In genomic region chr17:50114401-50114800, GRCh38 we compare ENCODE assay signal across 12 cellular contexts. TPM values are rescaled to one million over a fixed set of nuclear protein-coding genes. Genes with fewer than 3 reads are reported as not detected.
DNase-seq lines count a peak whose midpoint lies in the region; ATAC-seq, FAIRE-seq and TF ChIP-seq lines count a peak whose summit lies in the region.
"Had no signal": no experiment of that assay in that cellular context is flagged by ENCODE, and none has a peak within 500 bp of the region (broad histone marks: within the 10 kb centered on the region; RNA-seq: fewer than 3 reads in every experiment).

No MANE protein-coding gene starts in this region.

- H2AK5ac ChIP-seq in mesenchymal stem cell (ENCODE audit: low read length, severe bottlenecking): peak overlapping the region; percentile 77

- TF ChIP-seq POLR2A in A549 (IDR thresholded peaks at IDR 0.05; ENCODE audit: low read length): no peak
- TF ChIP-seq POLR2A in K562 (conservative IDR thresholded peaks at IDR 0.05): no peak

- no peaks in the 10 kb centered on the region for H3K9me1 ChIP-seq in K562 (ENCODE audit: control insufficient read depth, insufficient read depth, low read length)

- no peak for TF ChIP-seq CTCF in A549 (IDR thresholded peaks at IDR 0.05)
- no peak for TF ChIP-seq CTCF in K562 (IDR thresholded peaks at IDR 0.05 in 2 of 3, conservative IDR thresholded peaks at IDR 0.05 in 1 of 3; ENCODE audit: insufficient read depth in 2 of 3, low read depth in 1 of 3, low read length in 3 of 3)

- H3K23ac ChIP-seq in mesenchymal stem cell (ENCODE audit: low read length in 2 of 2): no peak overlapping the region

- H3K4me2 ChIP-seq in A549 (no peak overlapping the region), K562 (ENCODE audit: insufficient read depth, low read length) (no peak overlapping the region), mesenchymal stem cell (ENCODE audit: low read length, poor library complexity, severe bottlenecking) (no peak overlapping the region)

- H4K8ac ChIP-seq in mesenchymal stem cell (ENCODE audit: low read length): no peak overlapping the region

- intact Hi-C loops in K562 (cut with micrococcal nuclease): loop anchor here (2.0 kb wide), 1 partner anchor 84 kb away; no protein-coding TSS in a partner anchor

- ATAC-seq in A549 (no peak), K562 (no peak), GM18873 (IDR thresholded peaks at IDR 0.05; ENCODE audit: low FRiP score, unreplicated experiment) (no peak)

- H2BK5ac ChIP-seq in mesenchymal stem cell (ENCODE audit: low read depth, low read length, poor library complexity, severe bottlenecking): no peak overlapping the region

- H3K36me3 ChIP-seq in K562 (ENCODE audit: control insufficient read depth, insufficient read depth, low read length): no peaks in the 10 kb centered on the region
- H3K36me3 ChIP-seq in mesenchymal stem cell (ENCODE audit: control insufficient read depth in 1 of 2, insufficient read depth in 2 of 2, low read depth in 1 of 2, low read length in 2 of 2): peaks cover 18 to 87% of the 10 kb centered on the region in 2 experiments

- H4K20me1 ChIP-seq in K562 (replicated peaks; ENCODE audit: control insufficient read depth, insufficient read depth, low read length): peaks cover 9% of the 10 kb centered on the region

- no peak overlapping the region for H3K18ac ChIP-seq in mesenchymal stem cell (ENCODE audit: low read depth in 1 of 2, low read length in 2 of 2)

- peaks cover 4% of the 10 kb centered on the region for H3K79me1 ChIP-seq in mesenchymal stem cell (replicated peaks; ENCODE audit: low read length, poor library complexity, severe bottlenecking)

- no peak overlapping the region for H3K4ac ChIP-seq in mesenchymal stem cell (ENCODE audit: low read depth in 1 of 2, low read length in 2 of 2)

- CTCF ChIA-PET in A549 (lab: Yijun Ruan, JAX) (interaction anchor here (0.6 to 60.2 kb wide), 28 partner anchors 9 to 283 kb away, joined by 3 to 1356 read pairs (median 4); partner anchors contain the start of genes LRRC59, PDK2, PPP1R9B and SAMD14), K562 (lab: Yijun Ruan, JAX; ENCODE audit: low intra/inter-chr PET ratio) (interaction anchor here (0.7 kb wide), 1 partner anchor 10 kb away, joined by 3 read pairs; no protein-coding TSS in a partner anchor)

- in situ Hi-C loops in K562 (cut with MboI): no loop called here

- FAIRE-seq in A549 (lab: Jason Lieb, UNC) (no peak), K562 (lab: Jason Lieb, UNC) (no peak)
- FAIRE-seq: GM12892 had no signal

- H2BK120ac ChIP-seq in mesenchymal stem cell (ENCODE audit: low read depth, low read length): no peak overlapping the region

- no peak overlapping the region for H3K4me3 ChIP-seq in A549
- no peak overlapping the region for H3K4me3 ChIP-seq in K562
- H3K4me3 ChIP-seq in mesenchymal stem cell (ENCODE audit: insufficient read depth in 1 of 2, low read depth in 1 of 2, low read length in 2 of 2): no peak overlapping the region

- TF ChIP-seq EP300 in A549 (IDR thresholded peaks at IDR 0.05) (no peak), K562 (IDR thresholded peaks at IDR 0.05; ENCODE audit: low read length) (no peak)

- H3K27ac ChIP-seq in A549: no peak overlapping the region
- H3K27ac ChIP-seq in K562 (ENCODE audit: extremely low read depth, low read depth, low read length): no peak overlapping the region
- no peak overlapping the region for H3K27ac ChIP-seq in mesenchymal stem cell (ENCODE audit: low read length, poor library complexity, severe bottlenecking)
- H3K27ac ChIP-seq: 22Rv1 had no signal

- no peak overlapping the region for H2AFZ ChIP-seq in K562 (ENCODE audit: low read depth, low read length)
- no peak overlapping the region for H2AFZ ChIP-seq in mesenchymal stem cell (ENCODE audit: low read depth, low read length)

- WGBS in A549 (ENCODE audit: missing lambda C conversion rate): 75% methylated on average over 4 of the region's 4 CpGs
- 54% methylated on average over 4 of the region's 4 CpGs for whole genome bisulfite sequencing in K562 (ENCODE audit: insufficient coverage, low coverage, missing lambda C conversion rate)
- 98% methylated on average over 4 of the region's 4 CpGs for WGBS in mesenchymal stem cell

- H3K4me1 ChIP-seq in A549 (peaks cover 10% of the 10 kb centered on the region; the same call in 1 of the 3 replicates), K562 (replicated peaks in 1 of 2; ENCODE audit: control insufficient read depth in 2 of 2, insufficient read depth in 2 of 2, low read length in 2 of 2) (peaks cover 0 to 46% of the 10 kb centered on the region in 2 experiments), mesenchymal stem cell (ENCODE audit: control insufficient read depth, insufficient read depth, low read depth, low read length) (peaks cover 48% of the 10 kb centered on the region)

- H3K79me2 ChIP-seq in K562 (ENCODE audit: control insufficient read depth, insufficient read depth, low read length): no peaks in the 10 kb centered on the region

- POLR2A ChIA-PET in A549 (lab: Yijun Ruan, JAX) (no interaction called here), K562 (lab: Yijun Ruan, JAX) (interaction anchor here (0.6 to 0.9 kb wide), 3 partner anchors 9 to 231 kb away, joined by 3 to 4 read pairs (median 4); partner anchors contain the start of gene XYLT2)

- H3K9me3 ChIP-seq in A549 (no peaks in the 10 kb centered on the region), K562 (replicated peaks; ENCODE audit: control insufficient read depth, insufficient read depth, low read depth, low read length) (no peaks in the 10 kb centered on the region), mesenchymal stem cell (ENCODE audit: control insufficient read depth, low read length) (no peaks in the 10 kb centered on the region)

- H3K27me3 ChIP-seq in K562 (ENCODE audit: control insufficient read depth in 2 of 2, insufficient read depth in 2 of 2, low read length in 2 of 2): peaks cover 16 to 25% of the 10 kb centered on the region in 2 experiments; a peak in 4 of 5 replicates
- peaks cover 0 to 26% of the 10 kb centered on the region in 2 experiments for H3K27me3 ChIP-seq in mesenchymal stem cell (ENCODE audit: control insufficient read depth in 1 of 2, insufficient read depth in 1 of 2, low read length in 2 of 2)

- BruUV-seq in K562 (replicated peaks; lab: Mats Ljungman, UMichigan): no TSS peak

- DNase-seq in DMS 273 (lab: John Stamatoyannopoulos, UW; ENCODE audit: unreplicated experiment) (peak; percentile 55), DMS 273 treated with DMSO at 0.1 percent for 48 hours (lab: John Stamatoyannopoulos, UW) (no peak), A549 (ENCODE audit: low read depth in 1 of 2, low spot score in 1 of 2) (no peak), K562 (ENCODE audit: extremely low read depth in 1 of 4, low spot score in 3 of 4) (no peak), mesenchymal stem cell (no peak), AG08396 (ENCODE audit: low spot score) (no peak), mucosa of gallbladder (ENCODE audit: low spot score) (no peak)

- no peak for TF ChIP-seq RAD21 in A549 (conservative IDR thresholded peaks at IDR 0.05 in 1 of 2, IDR thresholded peaks at IDR 0.05 in 1 of 2)
- no peak for TF ChIP-seq RAD21 in K562 (CRISPR knock-in tag; conservative IDR thresholded peaks at IDR 0.05 in 1 of 2, IDR thresholded peaks at IDR 0.05 in 1 of 2)

- H2BK15ac ChIP-seq in mesenchymal stem cell (ENCODE audit: low read depth, poor library complexity, severe bottlenecking): no peak overlapping the region

- H3K9ac ChIP-seq in K562 (ENCODE audit: insufficient read depth in 1 of 2, low read depth in 2 of 2, low read length in 2 of 2): no peak overlapping the region
- no peak overlapping the region for H3K9ac ChIP-seq in mesenchymal stem cell (ENCODE audit: low read length)

- H3K14ac ChIP-seq in mesenchymal stem cell (ENCODE audit: low read length in 2 of 2): no peak overlapping the region

- H4K91ac ChIP-seq in mesenchymal stem cell (ENCODE audit: low read length): no peak overlapping the region

- H2BK12ac ChIP-seq in mesenchymal stem cell (ENCODE audit: low read length in 2 of 2): no peak overlapping the region

RNA-seq across cellular contexts. Expression of gene SAMD14, which starts 15.6 kb away (rescaled TPM):
- polyA plus RNA-seq in A549 (2011; rRNA removed): 0.12 and 0.15 TPM in 2 replicates
- polyA plus RNA-seq in A549 (2012; cell fraction: cytosol; rRNA removed): 0.22 and 0.31 TPM in 2 replicates
- polyA plus RNA-seq in A549 (2012; cell fraction: nucleus; rRNA removed): 1.5 and 1.8 TPM in 2 replicates
- polyA plus RNA-seq in A549 (2017; fragmentation: RNase III; extraction: RNeasy Plus Mini Kit Qiagen cat#74134 plus additional on column Dnase treatment): 0.42 to 0.75 TPM (median 0.74 TPM) in 3 replicates
- polyA minus RNA-seq in A549 (2011; rRNA and poly(A)+ RNA removed): 0.58 and 0.83 TPM in 2 replicates
- total RNA-seq in K562 (2011; cell fraction: chromatin; rRNA removed; ENCODE audit: low replicate concordance): 0.18 and 1.0 TPM in 2 replicates
- 0.50 TPM in 1 of 2 replicates, not detected in the other for total RNA-seq in K562 (2011; cell fraction: nucleolus; rRNA removed)
- total RNA-seq in K562 (2011; cell fraction: nucleoplasm; rRNA removed): not detected in 2 replicates
- not detected in 2 replicates for total RNA-seq in K562 (2014; rRNA removed)
- not detected in 2 replicates for total RNA-seq in K562 (2014; rRNA removed; fragmentation: Illumina TruSeq; extraction: Trizol)
- total RNA-seq in K562 (2015; rRNA removed; fragmentation: Illumina TruSeq; extraction: Trizol): not detected in 2 replicates
- 0.07 TPM in 1 of 2 replicates, not detected in the other for total RNA-seq in K562 (2021)
- 0.14 TPM in 1 of 2 replicates, not detected in the other for polyA plus RNA-seq in K562 (2011; rRNA removed)
- polyA plus RNA-seq in K562 (2011; cell fraction: cytosol; rRNA removed): 0.01 and 0.10 TPM in 2 replicates
- 0.15 and 0.24 TPM in 2 replicates for polyA plus RNA-seq in K562 (2011; cell fraction: nucleus; rRNA removed)
- polyA plus RNA-seq in K562 (2012): 0.07 and 0.22 TPM in 2 replicates
- 0.04 TPM in 1 of 2 replicates, not detected in the other for polyA plus RNA-seq in K562 (2014; fragmentation: Illumina TruSeq; extraction: Trizol)
- not detected for polyA plus RNA-seq in K562 (2014; fragmentation: Nextera tagmentation; extraction: Ambion mirVana)
- polyA plus RNA-seq in K562 (2014; rRNA removed): 0.11 TPM in 1 of 2 replicates, not detected in the other
- 0.15 TPM in 1 of 2 replicates, not detected in the other for polyA minus RNA-seq in K562 (2011; rRNA and poly(A)+ RNA removed)
- not detected in 2 replicates for polyA minus RNA-seq in K562 (2011; cell fraction: cytosol; rRNA and poly(A)+ RNA removed)
- not detected in 2 replicates for polyA minus RNA-seq in K562 (2011; cell fraction: nucleus; rRNA and poly(A)+ RNA removed)
- 17.9 TPM for polyA plus RNA-seq in mesenchymal stem cell (2013, experiment 1 of 2)
- 17.2 TPM for polyA plus RNA-seq in mesenchymal stem cell (2013, experiment 2 of 2)
- 8.8 TPM for total RNA-seq in mucosa of gallbladder

RNA-seq across cellular contexts. Expression of gene PDK2, which starts 19.2 kb away (rescaled TPM):
- polyA plus RNA-seq in A549 (2011; rRNA removed): 28.5 and 34.4 TPM in 2 replicates
- polyA plus RNA-seq in A549 (2012; cell fraction: cytosol; rRNA removed): 59.2 and 79.0 TPM in 2 replicates
- 67.5 and 95.4 TPM in 2 replicates for polyA plus RNA-seq in A549 (2012; cell fraction: nucleus; rRNA removed)
- polyA plus RNA-seq in A549 (2017; fragmentation: RNase III; extraction: RNeasy Plus Mini Kit Qiagen cat#74134 plus additional on column Dnase treatment): 14.1 to 19.8 TPM (median 15.2 TPM) in 3 replicates
- polyA minus RNA-seq in A549 (2011; rRNA and poly(A)+ RNA removed): 65.2 and 71.3 TPM in 2 replicates
- total RNA-seq in K562 (2011; cell fraction: chromatin; rRNA removed; ENCODE audit: low replicate concordance): 1.4 and 4.1 TPM in 2 replicates
- total RNA-seq in K562 (2011; cell fraction: nucleolus; rRNA removed): 1.1 and 3.0 TPM in 2 replicates
- total RNA-seq in K562 (2011; cell fraction: nucleoplasm; rRNA removed): 0.37 and 0.53 TPM in 2 replicates
- total RNA-seq in K562 (2014; rRNA removed): 1.00 and 1.5 TPM in 2 replicates
- total RNA-seq in K562 (2014; rRNA removed; fragmentation: Illumina TruSeq; extraction: Trizol): 0.38 and 0.87 TPM in 2 replicates
- total RNA-seq in K562 (2015; rRNA removed; fragmentation: Illumina TruSeq; extraction: Trizol): 1.2 and 1.4 TPM in 2 replicates
- total RNA-seq in K562 (2021): 1.9 and 2.5 TPM in 2 replicates
- polyA plus RNA-seq in K562 (2011; rRNA removed): 1.8 and 5.3 TPM in 2 replicates
- 3.7 and 10.5 TPM in 2 replicates for polyA plus RNA-seq in K562 (2011; cell fraction: cytosol; rRNA removed)
- polyA plus RNA-seq in K562 (2011; cell fraction: nucleus; rRNA removed): 4.9 and 5.8 TPM in 2 replicates
- 2.6 and 5.2 TPM in 2 replicates for polyA plus RNA-seq in K562 (2012)
- polyA plus RNA-seq in K562 (2014; fragmentation: Illumina TruSeq; extraction: Trizol): 2.0 and 2.7 TPM in 2 replicates
- under 1 TPM; 0.03 to 0.08 TPM for polyA plus RNA-seq in K562 (2014; fragmentation: Nextera tagmentation; extraction: Ambion mirVana)
- polyA plus RNA-seq in K562 (2014; rRNA removed): 1.5 and 2.6 TPM in 2 replicates
- polyA minus RNA-seq in K562 (2011; rRNA and poly(A)+ RNA removed): 3.0 and 4.2 TPM in 2 replicates
- polyA minus RNA-seq in K562 (2011; cell fraction: cytosol; rRNA and poly(A)+ RNA removed): 3.3 and 9.3 TPM in 2 replicates
- polyA minus RNA-seq in K562 (2011; cell fraction: nucleus; rRNA and poly(A)+ RNA removed): 1.6 and 1.8 TPM in 2 replicates
- polyA plus RNA-seq in mesenchymal stem cell (2013, experiment 1 of 2): 43.1 TPM
- polyA plus RNA-seq in mesenchymal stem cell (2013, experiment 2 of 2): 39.6 TPM
- 64.7 TPM for total RNA-seq in mucosa of gallbladder

RNA-seq across cellular contexts. Expression of gene PPP1R9B, which starts 36.1 kb away (rescaled TPM):
- polyA plus RNA-seq in A549 (2011; rRNA removed) (16.8 and 22.0 TPM in 2 replicates), A549 (2017; fragmentation: RNase III; extraction: RNeasy Plus Mini Kit Qiagen cat#74134 plus additional on column Dnase treatment) (32.4 to 40.6 TPM (median 35.8 TPM) in 3 replicates), K562 (2011; rRNA removed) (11.6 and 12.7 TPM in 2 replicates), K562 (2014; fragmentation: Illumina TruSeq; extraction: Trizol) (24.7 and 25.5 TPM in 2 replicates), K562 (2014; fragmentation: Nextera tagmentation; extraction: Ambion mirVana) (under 1 TPM; 0.10 to 0.13 TPM), K562 (2014; rRNA removed) (34.2 and 35.7 TPM in 2 replicates)
- 18.9 and 19.4 TPM in 2 replicates for polyA plus RNA-seq in A549 (2012; cell fraction: cytosol; rRNA removed)
- polyA plus RNA-seq in A549 (2012; cell fraction: nucleus; rRNA removed): 35.8 and 44.2 TPM in 2 replicates
- 25.9 and 27.1 TPM in 2 replicates for polyA minus RNA-seq in A549 (2011; rRNA and poly(A)+ RNA removed)
- total RNA-seq in K562 (2011; cell fraction: chromatin; rRNA removed; ENCODE audit: low replicate concordance): 29.7 and 49.5 TPM in 2 replicates
- total RNA-seq in K562 (2011; cell fraction: nucleolus; rRNA removed): 27.6 and 29.7 TPM in 2 replicates
- total RNA-seq in K562 (2011; cell fraction: nucleoplasm; rRNA removed): 29.0 and 30.6 TPM in 2 replicates
- total RNA-seq in K562 (2014; rRNA removed) (45.5 and 52.9 TPM in 2 replicates), K562 (2014; rRNA removed; fragmentation: Illumina TruSeq; extraction: Trizol) (9.9 and 14.5 TPM in 2 replicates), K562 (2015; rRNA removed; fragmentation: Illumina TruSeq; extraction: Trizol) (28.6 and 29.0 TPM in 2 replicates), K562 (2021) (56.6 and 63.5 TPM in 2 replicates), mucosa of gallbladder (61.5 TPM)
- polyA plus RNA-seq in K562 (2011; cell fraction: cytosol; rRNA removed): 11.9 and 15.6 TPM in 2 replicates
- 50.9 and 52.5 TPM in 2 replicates for polyA plus RNA-seq in K562 (2011; cell fraction: nucleus; rRNA removed)
- polyA plus RNA-seq in K562 (2012): 27.4 and 32.9 TPM in 2 replicates
- 18.9 and 21.8 TPM in 2 replicates for polyA minus RNA-seq in K562 (2011; rRNA and poly(A)+ RNA removed)
- polyA minus RNA-seq in K562 (2011; cell fraction: cytosol; rRNA and poly(A)+ RNA removed): 17.7 and 18.7 TPM in 2 replicates
- 12.4 and 25.9 TPM in 2 replicates for polyA minus RNA-seq in K562 (2011; cell fraction: nucleus; rRNA and poly(A)+ RNA removed)
- polyA plus RNA-seq in mesenchymal stem cell (2013, experiment 1 of 2): 34.9 TPM
- 33.0 TPM for polyA plus RNA-seq in mesenchymal stem cell (2013, experiment 2 of 2)

RNA-seq across cellular contexts. Expression of gene SGCA, which starts 51.4 kb away (rescaled TPM):
- 0.44 and 0.90 TPM in 2 replicates for polyA plus RNA-seq in A549 (2011; rRNA removed)
- polyA plus RNA-seq in A549 (2012; cell fraction: cytosol; rRNA removed): 1.8 and 3.2 TPM in 2 replicates
- polyA plus RNA-seq in A549 (2012; cell fraction: nucleus; rRNA removed): 1.2 and 1.9 TPM in 2 replicates
- 1.5 to 3.4 TPM (median 1.9 TPM) in 3 replicates for polyA plus RNA-seq in A549 (2017; fragmentation: RNase III; extraction: RNeasy Plus Mini Kit Qiagen cat#74134 plus additional on column Dnase treatment)
- not detected in 2 replicates for polyA minus RNA-seq in A549 (2011; rRNA and poly(A)+ RNA removed)
- not detected in 2 replicates for total RNA-seq in K562 (2011; cell fraction: chromatin; rRNA removed; ENCODE audit: low replicate concordance)
- total RNA-seq in K562 (2011; cell fraction: nucleolus; rRNA removed): not detected in 2 replicates
- not detected in 2 replicates for total RNA-seq in K562 (2011; cell fraction: nucleoplasm; rRNA removed)
- total RNA-seq in K562 (2014; rRNA removed): not detected in 2 replicates
- not detected in 2 replicates for total RNA-seq in K562 (2014; rRNA removed; fragmentation: Illumina TruSeq; extraction: Trizol)
- not detected in 2 replicates for total RNA-seq in K562 (2015; rRNA removed; fragmentation: Illumina TruSeq; extraction: Trizol)
- total RNA-seq in K562 (2021): not detected in 2 replicates
- not detected in 2 replicates for polyA plus RNA-seq in K562 (2011; rRNA removed)
- not detected in 2 replicates for polyA plus RNA-seq in K562 (2011; cell fraction: cytosol; rRNA removed)
- not detected in 2 replicates for polyA plus RNA-seq in K562 (2011; cell fraction: nucleus; rRNA removed)
- not detected in 2 replicates for polyA plus RNA-seq in K562 (2012)
- not detected in 2 replicates for polyA plus RNA-seq in K562 (2014; fragmentation: Illumina TruSeq; extraction: Trizol)
- not detected for polyA plus RNA-seq in K562 (2014; fragmentation: Nextera tagmentation; extraction: Ambion mirVana)
- polyA plus RNA-seq in K562 (2014; rRNA removed): not detected in 2 replicates
- not detected in 2 replicates for polyA minus RNA-seq in K562 (2011; rRNA and poly(A)+ RNA removed)
- not detected in 2 replicates for polyA minus RNA-seq in K562 (2011; cell fraction: cytosol; rRNA and poly(A)+ RNA removed)
- polyA minus RNA-seq in K562 (2011; cell fraction: nucleus; rRNA and poly(A)+ RNA removed): not detected in 2 replicates
- polyA plus RNA-seq in mesenchymal stem cell (2013, experiment 1 of 2): 0.14 TPM
- polyA plus RNA-seq in mesenchymal stem cell (2013, experiment 2 of 2): 0.08 TPM
- total RNA-seq in mucosa of gallbladder: 23.5 TPM
- total RNA-seq: CD4-positive, alpha-beta T cell; IMR-90 had no signal

RNA-seq across cellular contexts. Expression of gene ITGA3, which starts 58.5 kb away (rescaled TPM):
- 141 and 181 TPM in 2 replicates for polyA plus RNA-seq in A549 (2011; rRNA removed)
- 182 and 240 TPM in 2 replicates for polyA plus RNA-seq in A549 (2012; cell fraction: cytosol; rRNA removed)
- 975 and 1,352 TPM in 2 replicates for polyA plus RNA-seq in A549 (2012; cell fraction: nucleus; rRNA removed)
- polyA plus RNA-seq in A549 (2017; fragmentation: RNase III; extraction: RNeasy Plus Mini Kit Qiagen cat#74134 plus additional on column Dnase treatment): 248 to 268 TPM (median 256 TPM) in 3 replicates
- 337 and 368 TPM in 2 replicates for polyA minus RNA-seq in A549 (2011; rRNA and poly(A)+ RNA removed)
- 0.19 and 1.1 TPM in 2 replicates for total RNA-seq in K562 (2011; cell fraction: chromatin; rRNA removed; ENCODE audit: low replicate concordance)
- total RNA-seq in K562 (2011; cell fraction: nucleolus; rRNA removed): 1.1 and 4.2 TPM in 2 replicates
- 0.51 and 1.1 TPM in 2 replicates for total RNA-seq in K562 (2011; cell fraction: nucleoplasm; rRNA removed)
- total RNA-seq in K562 (2014; rRNA removed): 0.05 and 0.20 TPM in 2 replicates
- total RNA-seq in K562 (2014; rRNA removed; fragmentation: Illumina TruSeq; extraction: Trizol): 0.10 and 0.33 TPM in 2 replicates
- total RNA-seq in K562 (2015; rRNA removed; fragmentation: Illumina TruSeq; extraction: Trizol): 0.11 and 0.14 TPM in 2 replicates
- total RNA-seq in K562 (2021): 0.75 and 1.3 TPM in 2 replicates
- polyA plus RNA-seq in K562 (2011; rRNA removed): 0.15 and 0.16 TPM in 2 replicates
- 0.13 and 0.30 TPM in 2 replicates for polyA plus RNA-seq in K562 (2011; cell fraction: cytosol; rRNA removed)
- 0.86 and 1.1 TPM in 2 replicates for polyA plus RNA-seq in K562 (2011; cell fraction: nucleus; rRNA removed)
- polyA plus RNA-seq in K562 (2012): 0.35 and 1.4 TPM in 2 replicates
- polyA plus RNA-seq in K562 (2014; fragmentation: Illumina TruSeq; extraction: Trizol): 0.13 and 0.24 TPM in 2 replicates
- polyA plus RNA-seq in K562 (2014; fragmentation: Nextera tagmentation; extraction: Ambion mirVana): not detected
- polyA plus RNA-seq in K562 (2014; rRNA removed): 0.03 TPM in 2 replicates
- 1.1 TPM in 1 of 2 replicates, not detected in the other for polyA minus RNA-seq in K562 (2011; rRNA and poly(A)+ RNA removed)
- polyA minus RNA-seq in K562 (2011; cell fraction: cytosol; rRNA and poly(A)+ RNA removed): 0.19 and 2.6 TPM in 2 replicates
- 0.56 and 0.67 TPM in 2 replicates for polyA minus RNA-seq in K562 (2011; cell fraction: nucleus; rRNA and poly(A)+ RNA removed)
- 136 TPM for polyA plus RNA-seq in mesenchymal stem cell (2013, experiment 1 of 2)
- 138 TPM for polyA plus RNA-seq in mesenchymal stem cell (2013, experiment 2 of 2)
- 134 TPM for total RNA-seq in mucosa of gallbladder

Comparison
In these comparisons a context has a peak if more than half of its experiments do, and no peak if none do; other contexts are left out.
1. RNA of gene PDK2, which starts 19.2 kb away (total RNA-seq): 64.7 TPM in mucosa of gallbladder (single experiment); 0.37 to 4.1 TPM in K562; every median in the first group is over 10 times any median in the second.